ENCODE assay signal across 23 cellular contexts in the genomic region with DNA sequence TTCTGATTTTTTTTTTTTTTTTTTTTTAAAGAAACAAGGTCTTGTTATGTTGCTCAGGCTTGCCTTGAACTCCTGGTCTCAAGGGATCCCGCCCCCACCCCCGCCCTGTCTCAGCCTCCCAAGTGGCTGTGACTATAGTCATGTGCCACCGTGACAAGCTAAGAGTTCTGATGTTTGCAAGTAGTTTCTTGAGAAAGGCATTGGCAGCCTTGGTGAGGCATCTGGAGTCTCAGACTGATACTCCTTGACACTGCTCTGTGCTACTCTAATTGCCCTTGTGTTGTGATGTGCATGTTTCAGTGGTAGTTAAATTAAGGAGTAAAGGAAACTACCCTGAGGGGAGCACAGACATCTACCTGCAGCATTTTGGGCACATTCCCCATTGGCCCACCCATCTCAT. TPM values are rescaled to one million over a fixed set of nuclear protein-coding genes. Genes with fewer than 3 reads are reported as not detected.
DNase-seq lines count a peak whose midpoint lies in the region; ATAC-seq and TF ChIP-seq lines count a peak whose summit lies in the region.
"Had no signal": no experiment of that assay in that cellular context is flagged by ENCODE, and none has a peak within 500 bp of the region (broad histone marks: within the 10 kb centered on the region; RNA-seq: fewer than 3 reads in every experiment).

No MANE protein-coding gene starts in this region.

- CTCF ChIA-PET in activated CD4-positive, alpha-beta memory T cell treated with anti-CD3 and anti-CD28 coated beads for 36 hours (lab: Charles Lee): interaction anchor here (2.5 kb wide), 1 partner anchor 8 kb away, joined by 6 read pairs; no protein-coding TSS in a partner anchor
- CTCF ChIA-PET in activated CD4-positive, alpha-beta memory T cell treated with anti-CD3 and anti-CD28 coated beads, Interleukin-2, amount 10 ng/mL, durations not matched to agents 7 days and 5 days (lab: Charles Lee): interaction anchor here (2.2 kb wide), 1 partner anchor 9 kb away, joined by 7 read pairs; no protein-coding TSS in a partner anchor

- no peaks in the 10 kb centered on the region for H3K36me3 Mint-ChIP-seq in activated CD4-positive, alpha-beta memory T cell treated with anti-CD3 and anti-CD28 coated beads for 36 hours
- no peaks in the 10 kb centered on the region for H3K36me3 Mint-ChIP-seq in activated CD4-positive, alpha-beta memory T cell treated with anti-CD3 and anti-CD28 coated beads, Interleukin-2, amount 10 ng/mL, durations not matched to agents 7 days and 5 days (ENCODE audit: low read depth)
- H3K36me3 Mint-ChIP-seq in activated naive CD8-positive, alpha-beta T cell treated with anti-CD3 and anti-CD28 coated beads, Interleukin-2, amount 10 ng/mL, durations not matched to agents 7 days and 5 days: no peaks in the 10 kb centered on the region
- peaks cover 2% of the 10 kb centered on the region for H3K36me3 Mint-ChIP-seq in activated naive CD8-positive, alpha-beta T cell treated with anti-CD3 and anti-CD28 coated beads for 36 hours
- H3K36me3 Mint-ChIP-seq: CD14-positive monocyte; CD4-positive, alpha-beta memory T cell had no signal

- peak overlapping the region; percentile 49; the same call in 1 of the 2 replicates for H3K27ac ChIP-seq in VCaP
- H3K27ac ChIP-seq: A549; BLaER1 treated with 17β-estradiol and CSF1 and Interleukin-3, amounts not matched to agents 10 nM and 100 nM had no signal

- peak overlapping the region; percentile 7 for H3K27ac Mint-ChIP-seq in activated CD4-positive, alpha-beta memory T cell treated with anti-CD3 and anti-CD28 coated beads for 36 hours
- no peak overlapping the region for H3K27ac Mint-ChIP-seq in activated CD4-positive, alpha-beta memory T cell treated with anti-CD3 and anti-CD28 coated beads, Interleukin-2, amount 10 ng/mL, durations not matched to agents 7 days and 5 days
- H3K27ac Mint-ChIP-seq in activated naive CD8-positive, alpha-beta T cell treated with anti-CD3 and anti-CD28 coated beads, Interleukin-2, amount 10 ng/mL, durations not matched to agents 7 days and 5 days: peak overlapping the region; percentile 2
- H3K27ac Mint-ChIP-seq in activated naive CD8-positive, alpha-beta T cell treated with anti-CD3 and anti-CD28 coated beads for 36 hours: no peak overlapping the region
- H3K27ac Mint-ChIP-seq: CD14-positive monocyte; CD4-positive, alpha-beta memory T cell; HFFc6 had no signal

- peak; percentile 55 for ATAC-seq in activated naive CD8-positive, alpha-beta T cell treated with anti-CD3 and anti-CD28 coated beads, Interleukin-2, amount 10 ng/mL, durations not matched to agents 7 days and 5 days (ENCODE audit: low read depth)
- ATAC-seq: A549 had no signal

- peak; percentile 16 for DNase-seq in activated CD4-positive, alpha-beta memory T cell treated with anti-CD3 and anti-CD28 coated beads for 36 hours
- no peak for DNase-seq in activated CD4-positive, alpha-beta memory T cell treated with anti-CD3 and anti-CD28 coated beads, Interleukin-2, amount 10 ng/mL, durations not matched to agents 7 days and 5 days
- DNase-seq in activated naive CD8-positive, alpha-beta T cell treated with anti-CD3 and anti-CD28 coated beads, Interleukin-2, amount 10 ng/mL, durations not matched to agents 7 days and 5 days: no peak
- DNase-seq in activated naive CD8-positive, alpha-beta T cell treated with anti-CD3 and anti-CD28 coated beads for 36 hours: no peak
- DNase-seq in stimulated activated CD4-positive, alpha-beta T cell treated with anti-CD3 and anti-CD28 coated beads, Interleukin-4, amount 100 ng/mL, for 1 hour: no peak
- DNase-seq: 8988T; ACHN; AML-193; BE2C; Calu3; CD4-positive, alpha-beta memory T cell; COR-L47; DMS53; DMS79 treated with DMSO at 0.1 percent for 48 hours; GF-D8; GOT3; HFFc6 had no signal

- no peak for TF ChIP-seq CTCF in VCaP (conservative IDR thresholded peaks at IDR 0.05)

- intact Hi-C loops in activated CD4-positive, alpha-beta memory T cell treated with anti-CD3 and anti-CD28 coated beads for 36 hours (cut with micrococcal nuclease): loop anchor here (5.0 to 10.0 kb wide), 2 partner anchors 75 to 837 kb away; no protein-coding TSS in a partner anchor

- POLR2A ChIA-PET in activated CD4-positive, alpha-beta memory T cell treated with anti-CD3 and anti-CD28 coated beads for 36 hours (lab: Charles Lee): no interaction called here
- POLR2A ChIA-PET in activated CD4-positive, alpha-beta memory T cell treated with anti-CD3 and anti-CD28 coated beads, Interleukin-2, amount 10 ng/mL, durations not matched to agents 7 days and 5 days (lab: Charles Lee): no interaction called here
- POLR2A ChIA-PET in activated naive CD8-positive, alpha-beta T cell treated with anti-CD3 and anti-CD28 coated beads, Interleukin-2, amount 10 ng/mL, durations not matched to agents 7 days and 5 days (lab: Charles Lee): interaction anchor here (0.6 kb wide), 1 partner anchor 824 kb away, joined by 4 read pairs; no protein-coding TSS in a partner anchor

- H3K9me3 Mint-ChIP-seq in activated CD4-positive, alpha-beta memory T cell treated with anti-CD3 and anti-CD28 coated beads for 36 hours: no peaks in the 10 kb centered on the region
- H3K9me3 Mint-ChIP-seq in activated CD4-positive, alpha-beta memory T cell treated with anti-CD3 and anti-CD28 coated beads, Interleukin-2, amount 10 ng/mL, durations not matched to agents 7 days and 5 days: no peaks in the 10 kb centered on the region
- H3K9me3 Mint-ChIP-seq in activated naive CD8-positive, alpha-beta T cell treated with anti-CD3 and anti-CD28 coated beads, Interleukin-2, amount 10 ng/mL, durations not matched to agents 7 days and 5 days: no peaks in the 10 kb centered on the region
- no peaks in the 10 kb centered on the region for H3K9me3 Mint-ChIP-seq in activated naive CD8-positive, alpha-beta T cell treated with anti-CD3 and anti-CD28 coated beads for 36 hours

- H3K4me1 Mint-ChIP-seq in activated CD4-positive, alpha-beta memory T cell treated with anti-CD3 and anti-CD28 coated beads for 36 hours (ENCODE audit: low read depth): peaks cover 3% of the 10 kb centered on the region
- peaks cover 3% of the 10 kb centered on the region for H3K4me1 Mint-ChIP-seq in activated CD4-positive, alpha-beta memory T cell treated with anti-CD3 and anti-CD28 coated beads, Interleukin-2, amount 10 ng/mL, durations not matched to agents 7 days and 5 days
- H3K4me1 Mint-ChIP-seq in activated naive CD8-positive, alpha-beta T cell treated with anti-CD3 and anti-CD28 coated beads, Interleukin-2, amount 10 ng/mL, durations not matched to agents 7 days and 5 days: peaks cover 6% of the 10 kb centered on the region
- H3K4me1 Mint-ChIP-seq in activated naive CD8-positive, alpha-beta T cell treated with anti-CD3 and anti-CD28 coated beads for 36 hours: peaks cover 2% of the 10 kb centered on the region
- H3K4me1 Mint-ChIP-seq: CD14-positive monocyte had no signal

- H3K4me3 Mint-ChIP-seq in activated CD4-positive, alpha-beta memory T cell treated with anti-CD3 and anti-CD28 coated beads for 36 hours: no peak overlapping the region
- H3K4me3 Mint-ChIP-seq in activated CD4-positive, alpha-beta memory T cell treated with anti-CD3 and anti-CD28 coated beads, Interleukin-2, amount 10 ng/mL, durations not matched to agents 7 days and 5 days: no peak overlapping the region
- H3K4me3 Mint-ChIP-seq in activated naive CD8-positive, alpha-beta T cell treated with anti-CD3 and anti-CD28 coated beads, Interleukin-2, amount 10 ng/mL, durations not matched to agents 7 days and 5 days: peak overlapping the region; percentile 25
- no peak overlapping the region for H3K4me3 Mint-ChIP-seq in activated naive CD8-positive, alpha-beta T cell treated with anti-CD3 and anti-CD28 coated beads for 36 hours
- H3K4me3 Mint-ChIP-seq: CD14-positive monocyte, HFFc6 had no signal

- H3K27me3 Mint-ChIP-seq in activated CD4-positive, alpha-beta memory T cell treated with anti-CD3 and anti-CD28 coated beads for 36 hours: peaks cover 25% of the 10 kb centered on the region
- H3K27me3 Mint-ChIP-seq in activated CD4-positive, alpha-beta memory T cell treated with anti-CD3 and anti-CD28 coated beads, Interleukin-2, amount 10 ng/mL, durations not matched to agents 7 days and 5 days: peaks cover 24% of the 10 kb centered on the region
- H3K27me3 Mint-ChIP-seq in activated naive CD8-positive, alpha-beta T cell treated with anti-CD3 and anti-CD28 coated beads, Interleukin-2, amount 10 ng/mL, durations not matched to agents 7 days and 5 days: peaks cover 39% of the 10 kb centered on the region
- peaks cover 59% of the 10 kb centered on the region for H3K27me3 Mint-ChIP-seq in activated naive CD8-positive, alpha-beta T cell treated with anti-CD3 and anti-CD28 coated beads for 36 hours

RNA-seq across cellular contexts. Expression of gene OR4E1, which starts 46.2 kb away (rescaled TPM):
- total RNA-seq in activated CD4-positive, alpha-beta memory T cell treated with anti-CD3 and anti-CD28 coated beads for 36 hours: under 1 TPM; 0.07 TPM
- total RNA-seq in activated CD4-positive, alpha-beta memory T cell treated with anti-CD3 and anti-CD28 coated beads, Interleukin-2, amount 10 ng/mL, durations not matched to agents 7 days and 5 days: under 1 TPM; 0.05 to 0.15 TPM
- total RNA-seq in activated naive CD8-positive, alpha-beta T cell treated with anti-CD3 and anti-CD28 coated beads, Interleukin-2, amount 10 ng/mL, durations not matched to agents 7 days and 5 days: under 1 TPM in 1 of 2 experiments, not detected in 1; 0.11 TPM
- not detected for total RNA-seq in activated naive CD8-positive, alpha-beta T cell treated with anti-CD3 and anti-CD28 coated beads for 36 hours
- total RNA-seq: Calu3; CD4-positive, alpha-beta memory T cell; Daoy; G401; HFFc6 had no signal

Comparison
In these comparisons a context has a peak if more than half of its experiments do, and no peak if none do; other contexts are left out.
1. H3K27ac Mint-ChIP-seq: peak in activated CD4-positive, alpha-beta memory T cell treated with anti-CD3 and anti-CD28 coated beads for 36 hours (single experiment) and activated naive CD8-positive, alpha-beta T cell treated with anti-CD3 and anti-CD28 coated beads, Interleukin-2, amount 10 ng/mL, durations not matched to agents 7 days and 5 days (single experiment); none in activated CD4-positive, alpha-beta memory T cell treated with anti-CD3 and anti-CD28 coated beads, Interleukin-2, amount 10 ng/mL, durations not matched to agents 7 days and 5 days (single experiment) and activated naive CD8-positive, alpha-beta T cell treated with anti-CD3 and anti-CD28 coated beads for 36 hours (single experiment).